Comparison of ENCODE assay signal across 1 cellular context in genomic region chr2:171922230-171923022, GRCh38.
TF ChIP-seq lines count a peak whose summit lies in the region.

Gene HAT1, plus strand, starts transcription at chr2:171922461. Its CDS starts 40 bp downstream, at chr2:171922501.

TF ChIP-seq in HEK293, 187 proteins besides CTCF, POLR2A, EP300 and RAD21 (continued from another document and continues in another):
- TF ChIP-seq PRDM6 (tag by site-specific recombination; IDR thresholded peaks at IDR 0.05) (no peak), REPIN1 (tag by site-specific recombination; IDR thresholded peaks at IDR 0.05; ENCODE audit: low read depth) (0 out of 2 replicates have a peak, but pooled peaks have one; percentile 12), YY1 (tag by site-specific recombination; IDR thresholded peaks at IDR 0.05) (peak; percentile 69; the same call in 1 of the 2 replicates), ZFHX2 (tag by site-specific recombination; conservative IDR thresholded peaks at IDR 0.05) (peak; percentile 72), ZNF610 (tag by site-specific recombination; IDR thresholded peaks at IDR 0.05; ENCODE audit: borderline replicate concordance) (0 out of 2 replicates have a peak, but pooled peaks have one; percentile 41), ZNF2 (tag by site-specific recombination; IDR thresholded peaks at IDR 0.05) (peak; percentile 64; the same call in 1 of the 2 replicates), ZNF266 (tag by site-specific recombination; IDR thresholded peaks at IDR 0.05; ENCODE audit: low read depth) (no peak), ZNF560 (tag by site-specific recombination; IDR thresholded peaks at IDR 0.05; ENCODE audit: borderline replicate concordance) (no peak), ZNF132 (tag by site-specific recombination; IDR thresholded peaks at IDR 0.05; ENCODE audit: borderline replicate concordance) (no peak), ZNF18 (tag by site-specific recombination; IDR thresholded peaks at IDR 0.05) (no peak), FEZF1 (tag by site-specific recombination; IDR thresholded peaks at IDR 0.05) (peak; percentile 12; the same call in 1 of the 2 replicates), ZNF571 (tag by site-specific recombination; IDR thresholded peaks at IDR 0.05) (no peak), ZNF341 (tag by site-specific recombination; IDR thresholded peaks at IDR 0.05; ENCODE audit: low read depth) (peak; percentile 4; the same call in 1 of the 2 replicates), HOXD13 (CRISPR knock-in tag; IDR thresholded peaks at IDR 0.05; ENCODE audit: borderline replicate concordance) (peak; percentile 64; the same call in 1 of the 2 replicates), ZNF362 (tag by site-specific recombination; IDR thresholded peaks at IDR 0.05) (no peak), KLF17 (tag by site-specific recombination; IDR thresholded peaks at IDR 0.05) (no peak), ZNF518A (tag by site-specific recombination; conservative IDR thresholded peaks at IDR 0.05; ENCODE audit: low read depth) (peak; percentile 32; the same call in 1 of the 2 replicates), SP3 (tag by site-specific recombination; IDR thresholded peaks at IDR 0.05) (peak; percentile 94), ZNF529 (tag by site-specific recombination; IDR thresholded peaks at IDR 0.05; ENCODE audit: insufficient replicate concordance) (no peak), ZSCAN16 (tag by site-specific recombination; IDR thresholded peaks at IDR 0.05) (peak; percentile 11; the same call in 1 of the 2 replicates), ZNF473 (tag by site-specific recombination; IDR thresholded peaks at IDR 0.05) (no peak), ZFP69B (tag by site-specific recombination; IDR thresholded peaks at IDR 0.05) (no peak), ZNF707 (tag by site-specific recombination; IDR thresholded peaks at IDR 0.05) (no peak), ZNF510 (tag by site-specific recombination; IDR thresholded peaks at IDR 0.05; ENCODE audit: insufficient replicate concordance) (no peak), ZNF660 (tag by site-specific recombination; IDR thresholded peaks at IDR 0.05) (peak; percentile 70), EGR2 (tag by site-specific recombination; IDR thresholded peaks at IDR 0.05; ENCODE audit: low read depth) (peak; percentile 26; the same call in 1 of the 2 replicates), ZNF621 (tag by site-specific recombination; IDR thresholded peaks at IDR 0.05) (no peak), ZSCAN5A (tag by site-specific recombination; IDR thresholded peaks at IDR 0.05) (no peak), TRIM28 (IDR thresholded peaks at IDR 0.05; ENCODE audit: borderline replicate concordance, low read length) (peak; percentile 63; the same call in 1 of the 2 replicates), ZNF280C (tag by site-specific recombination; IDR thresholded peaks at IDR 0.05) (no peak), ZNF501 (tag by site-specific recombination; IDR thresholded peaks at IDR 0.05) (peak; percentile 78), ZNF311 (tag by site-specific recombination; IDR thresholded peaks at IDR 0.05; ENCODE audit: borderline replicate concordance) (no peak), ZNF398 (tag by site-specific recombination; IDR thresholded peaks at IDR 0.05) (no peak), ZBTB11 (tag by site-specific recombination; conservative IDR thresholded peaks at IDR 0.05; ENCODE audit: low read depth) (peak; percentile 88), ZNF221 (tag by site-specific recombination; IDR thresholded peaks at IDR 0.05; ENCODE audit: borderline replicate concordance) (0 out of 2 replicates have a peak, but pooled peaks have one; percentile 35), ZNF366 (tag by site-specific recombination; conservative IDR thresholded peaks at IDR 0.05) (peak; percentile 54; the same call in 1 of the 2 replicates), ZNF214 (tag by site-specific recombination; IDR thresholded peaks at IDR 0.05; ENCODE audit: borderline replicate concordance) (no peak), ZNF157 (tag by site-specific recombination; IDR thresholded peaks at IDR 0.05) (no peak), ZNF548 (tag by site-specific recombination; IDR thresholded peaks at IDR 0.05) (no peak), GLIS2 (tag by site-specific recombination; IDR thresholded peaks at IDR 0.05) (peak; percentile 71), ZNF843 (tag by site-specific recombination; IDR thresholded peaks at IDR 0.05) (0 out of 2 replicates have a peak, but pooled peaks have one; percentile 52)
